9 cellular contexts compared by ENCODE assay signal in the genomic region with DNA sequence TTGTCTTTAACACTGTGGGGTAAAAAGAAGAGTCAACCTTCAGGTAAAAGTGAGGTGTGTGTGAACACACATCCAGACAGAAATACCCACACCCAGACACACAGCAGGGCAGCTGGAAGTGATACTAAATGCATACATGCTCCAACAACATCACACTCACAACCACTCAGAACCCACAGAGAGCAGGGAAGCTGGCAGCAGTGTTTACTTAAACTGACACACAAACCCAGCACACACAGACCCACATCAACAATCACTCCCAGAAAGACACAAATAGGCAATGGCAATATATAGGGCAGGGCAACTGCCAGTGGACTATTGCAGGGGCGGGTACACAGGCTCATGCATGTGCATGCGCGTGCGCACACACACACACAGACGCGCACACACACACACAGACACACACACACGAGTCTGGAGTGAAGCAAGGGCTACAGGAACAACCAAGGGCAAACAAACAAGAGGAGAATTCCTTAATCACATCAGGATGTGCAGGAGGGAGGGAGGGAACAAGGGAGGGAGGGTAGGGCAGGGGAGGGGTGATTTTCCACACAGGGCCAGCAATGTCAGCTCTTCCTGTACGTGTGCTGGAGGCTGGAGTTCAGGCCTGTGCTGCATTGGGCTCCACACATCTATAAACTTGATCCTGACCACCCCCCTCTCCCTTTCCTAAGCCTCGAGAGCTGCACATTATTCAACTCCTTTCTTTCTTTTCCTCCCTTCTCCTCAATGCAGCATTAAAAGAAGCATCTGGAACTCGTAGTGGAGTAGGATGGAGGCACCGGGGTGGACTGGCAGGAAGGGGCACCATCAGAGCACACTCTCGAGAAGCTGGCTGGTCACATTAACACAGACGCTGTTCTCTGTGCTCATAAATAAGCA. TPM values are rescaled to one million over a fixed set of nuclear protein-coding genes. Genes with fewer than 3 reads are reported as not detected.
DNase-seq lines count a peak whose midpoint lies in the region; ATAC-seq, FAIRE-seq and TF ChIP-seq lines count a peak whose summit lies in the region.
"Had no signal": no experiment of that assay in that cellular context is flagged by ENCODE, and none has a peak within 500 bp of the region (broad histone marks: within the 10 kb centered on the region; RNA-seq: fewer than 3 reads in every experiment).

No MANE protein-coding gene starts in this region.

- H3K4me3 ChIP-seq in AG04450 (ENCODE audit: low read depth, low read length) (no peak overlapping the region), Loucy (ENCODE audit: low read length, poor library complexity, severe bottlenecking) (no peak overlapping the region), esophagus (ENCODE audit: low read depth in 1 of 2, low read length in 2 of 2) (no peak overlapping the region)

- POLR2A ChIA-PET in AG04450 (lab: Yijun Ruan, JAX): interaction anchor here (0.6 to 1.1 kb wide), 4 partner anchors 17 to 962 kb away, joined by 3 to 10 read pairs (median 4); partner anchors contain the start of gene HIC1

- H3K79me2 ChIP-seq in Loucy (ENCODE audit: insufficient read depth, low read length): no peaks in the 10 kb centered on the region

- H3K27ac ChIP-seq in AG04450 (ENCODE audit: low read depth, low read length): peak overlapping the region; percentile 73
- H3K27ac ChIP-seq in esophagus (ENCODE audit: low read depth in 2 of 2, low read length in 1 of 2): peak overlapping the region; percentile 92 to 96

- no peak overlapping the region for H2AFZ ChIP-seq in Loucy (ENCODE audit: low read length)

- H3K9ac ChIP-seq in Loucy (ENCODE audit: low read depth, low read length, poor library complexity, severe bottlenecking): peak overlapping the region; percentile 3

- FAIRE-seq in H54 (lab: Jason Lieb, UNC): no peak

- H4K20me1 ChIP-seq in Loucy (ENCODE audit: insufficient read depth, low read length, poor library complexity, severe bottlenecking): no peaks in the 10 kb centered on the region

- TF ChIP-seq POLR2A in H54 (IDR thresholded peaks at IDR 0.05; ENCODE audit: low read depth, low read length): no peak

- H3K27ac Mint-ChIP-seq in natural killer cell treated with Interleukin-12 subunit alpha and Interleukin-12 subunit beta and Interleukin-15 and Interleukin-18, amount 100 ng/mL, for 72 hours: peak overlapping the region; percentile 57 to 66
- H3K27ac Mint-ChIP-seq: activated CD4-positive, alpha-beta T cell treated with anti-CD3 and anti-CD28 coated beads for 36 hours had no signal

- H3K27me3 Mint-ChIP-seq in natural killer cell treated with Interleukin-12 subunit alpha and Interleukin-12 subunit beta and Interleukin-15 and Interleukin-18, amount 100 ng/mL, for 72 hours: no peaks in the 10 kb centered on the region
- H3K27me3 Mint-ChIP-seq: activated CD4-positive, alpha-beta T cell treated with anti-CD3 and anti-CD28 coated beads for 36 hours had no signal

- CTCF ChIA-PET in AG04450 (lab: Charles Lee): interaction anchor here (1.5 kb wide), 1 partner anchor 160 kb away, joined by 3 read pairs; no protein-coding TSS in a partner anchor

- peaks cover 66 to 80% of the 10 kb centered on the region in 2 donors for H3K4me1 Mint-ChIP-seq in natural killer cell treated with Interleukin-12 subunit alpha and Interleukin-12 subunit beta and Interleukin-15 and Interleukin-18, amount 100 ng/mL, for 72 hours (ENCODE audit: low read depth in 2 of 2)

- WGBS in esophagus, 2 donors: 50 to 54% methylated on average over 13 of the region's 13 CpGs

- peaks cover 54% of the 10 kb centered on the region; the same call in 1 of the 2 replicates for H3K36me3 ChIP-seq in Loucy (ENCODE audit: insufficient read depth, low read length)
- peaks cover 3 to 23% of the 10 kb centered on the region in 2 donors for H3K36me3 ChIP-seq in esophagus (ENCODE audit: control insufficient read depth in 2 of 2, insufficient read depth in 2 of 2, low read length in 1 of 2)

- no peak for ATAC-seq in natural killer cell treated with Interleukin-12 subunit alpha and Interleukin-12 subunit beta and Interleukin-15 and Interleukin-18, amount 100 ng/mL, for 72 hours
- no peak for ATAC-seq in HG02610 (IDR thresholded peaks at IDR 0.05; ENCODE audit: unreplicated experiment)
- ATAC-seq: activated CD4-positive, alpha-beta T cell treated with anti-CD3 and anti-CD28 coated beads for 36 hours had no signal

- H3F3A ChIP-seq in Loucy (ENCODE audit: low read depth): no peaks in the 10 kb centered on the region

- no peaks in the 10 kb centered on the region for H3K9me3 Mint-ChIP-seq in natural killer cell treated with Interleukin-12 subunit alpha and Interleukin-12 subunit beta and Interleukin-15 and Interleukin-18, amount 100 ng/mL, for 72 hours

- no peaks in the 10 kb centered on the region for H3K36me3 Mint-ChIP-seq in natural killer cell treated with Interleukin-12 subunit alpha and Interleukin-12 subunit beta and Interleukin-15 and Interleukin-18, amount 100 ng/mL, for 72 hours

- no peaks in the 10 kb centered on the region for H3K9me3 ChIP-seq in AG04450 (ENCODE audit: control insufficient read depth, insufficient read depth, low read length)
- H3K9me3 ChIP-seq in Loucy (ENCODE audit: insufficient read depth, low read depth, low read length): no peaks in the 10 kb centered on the region
- no peaks in the 10 kb centered on the region for H3K9me3 ChIP-seq in esophagus (ENCODE audit: control insufficient read depth in 2 of 2, insufficient read depth in 1 of 2, low read depth in 1 of 2, low read length in 1 of 2)

- H3K9me2 ChIP-seq in Loucy (replicated peaks; ENCODE audit: low read depth, low read length): no peaks in the 10 kb centered on the region

- H3K27me3 ChIP-seq in AG04450 (ENCODE audit: control insufficient read depth, insufficient read depth, low read length) (no peaks in the 10 kb centered on the region), Loucy (ENCODE audit: insufficient read depth, low read length, poor library complexity, severe bottlenecking) (no peaks in the 10 kb centered on the region), esophagus (ENCODE audit: control insufficient read depth in 1 of 2, insufficient read depth in 2 of 2, low read length in 2 of 2) (no peaks in the 10 kb centered on the region)

- H3K4me3 Mint-ChIP-seq in natural killer cell treated with Interleukin-12 subunit alpha and Interleukin-12 subunit beta and Interleukin-15 and Interleukin-18, amount 100 ng/mL, for 72 hours: peak overlapping the region; percentile 27
- H3K4me3 Mint-ChIP-seq: activated CD4-positive, alpha-beta T cell treated with anti-CD3 and anti-CD28 coated beads for 36 hours had no signal

- no peak for TF ChIP-seq CTCF in AG04450 (IDR thresholded peaks at IDR 0.05; ENCODE audit: low read depth, low read length)
- no peak for TF ChIP-seq CTCF in Loucy (conservative IDR thresholded peaks at IDR 0.05; ENCODE audit: low read length)

- H3K4me2 ChIP-seq in Loucy (ENCODE audit: low read depth, low read length, poor library complexity, severe bottlenecking): peak overlapping the region; percentile 10

- peak; percentile 65 for DNase-seq in AG04450 (ENCODE audit: low read depth, low spot score)
- DNase-seq in natural killer cell treated with Interleukin-12 subunit alpha and Interleukin-12 subunit beta and Interleukin-15 and Interleukin-18, amount 100 ng/mL, for 72 hours (ENCODE audit: low spot score): no peak
- DNase-seq in activated CD4-positive, alpha-beta T cell treated with anti-CD3 and anti-CD28 coated beads, Interleukin-2, amount 50 U/mL, for 4 hours: no peak
- DNase-seq in CD1c-positive myeloid dendritic cell (ENCODE audit: extremely low spot score): no peak
- no peak for DNase-seq in H54 (ENCODE audit: insufficient read length, low spot score)
- DNase-seq: activated CD4-positive, alpha-beta T cell treated with anti-CD3 and anti-CD28 coated beads for 36 hours had no signal

- H3K4me1 ChIP-seq in Loucy (ENCODE audit: insufficient read depth, low read length, poor library complexity, severe bottlenecking): peaks cover 56% of the 10 kb centered on the region
- peaks cover 8 to 24% of the 10 kb centered on the region in 2 donors for H3K4me1 ChIP-seq in esophagus (ENCODE audit: control insufficient read depth in 2 of 2, insufficient read depth in 2 of 2, low read length in 1 of 2)

RNA-seq across cellular contexts. Expression of gene HIC1, which starts 30.1 kb away (rescaled TPM):
- polyA plus RNA-seq in AG04450 (2011; rRNA removed) (12.7 and 14.4 TPM in 2 replicates), esophagus (1 to 10 TPM; 1.4 to 1.6 TPM)
- 13.7 and 15.8 TPM in 2 replicates for polyA minus RNA-seq in AG04450 (2011; rRNA and poly(A)+ RNA removed)
- 10 to 100 TPM; 24.8 to 56.7 TPM for total RNA-seq in natural killer cell treated with Interleukin-12 subunit alpha and Interleukin-12 subunit beta and Interleukin-15 and Interleukin-18, amount 100 ng/mL, for 72 hours

RNA-seq across cellular contexts. Expression of gene OVCA2, which starts 43.2 kb away (rescaled TPM):
- polyA plus RNA-seq in AG04450 (2011; rRNA removed) (38.0 and 45.0 TPM in 2 replicates), esophagus (10 to 100 TPM; 38.4 to 55.6 TPM)
- 16.8 and 18.1 TPM in 2 replicates for polyA minus RNA-seq in AG04450 (2011; rRNA and poly(A)+ RNA removed)
- 10 to 100 TPM; 35.5 to 49.8 TPM for total RNA-seq in natural killer cell treated with Interleukin-12 subunit alpha and Interleukin-12 subunit beta and Interleukin-15 and Interleukin-18, amount 100 ng/mL, for 72 hours

RNA-seq across cellular contexts. Expression of gene DPH1, which starts 55.1 kb away (rescaled TPM):
- 25.3 and 29.9 TPM in 2 replicates for polyA plus RNA-seq in AG04450 (2011; rRNA removed)
- 27.5 and 45.4 TPM in 2 replicates for polyA minus RNA-seq in AG04450 (2011; rRNA and poly(A)+ RNA removed)
- polyA plus RNA-seq in esophagus: 10 to 100 TPM; 18.8 to 21.0 TPM
- 10 to 100 TPM; 32.5 to 34.7 TPM for total RNA-seq in natural killer cell treated with Interleukin-12 subunit alpha and Interleukin-12 subunit beta and Interleukin-15 and Interleukin-18, amount 100 ng/mL, for 72 hours

RNA-seq across cellular contexts. Expression of gene RTN4RL1, which starts 59.9 kb away (rescaled TPM):
- 0.02 and 0.04 TPM in 2 replicates for polyA plus RNA-seq in AG04450 (2011; rRNA removed)
- polyA minus RNA-seq in AG04450 (2011; rRNA and poly(A)+ RNA removed): not detected in 2 replicates
- 1 to 10 TPM in 1 of 2 donors, under 1 TPM in 1; 0.89 to 2.0 TPM for polyA plus RNA-seq in esophagus
- total RNA-seq in natural killer cell treated with Interleukin-12 subunit alpha and Interleukin-12 subunit beta and Interleukin-15 and Interleukin-18, amount 100 ng/mL, for 72 hours: not detected
